In the genomic region with DNA sequence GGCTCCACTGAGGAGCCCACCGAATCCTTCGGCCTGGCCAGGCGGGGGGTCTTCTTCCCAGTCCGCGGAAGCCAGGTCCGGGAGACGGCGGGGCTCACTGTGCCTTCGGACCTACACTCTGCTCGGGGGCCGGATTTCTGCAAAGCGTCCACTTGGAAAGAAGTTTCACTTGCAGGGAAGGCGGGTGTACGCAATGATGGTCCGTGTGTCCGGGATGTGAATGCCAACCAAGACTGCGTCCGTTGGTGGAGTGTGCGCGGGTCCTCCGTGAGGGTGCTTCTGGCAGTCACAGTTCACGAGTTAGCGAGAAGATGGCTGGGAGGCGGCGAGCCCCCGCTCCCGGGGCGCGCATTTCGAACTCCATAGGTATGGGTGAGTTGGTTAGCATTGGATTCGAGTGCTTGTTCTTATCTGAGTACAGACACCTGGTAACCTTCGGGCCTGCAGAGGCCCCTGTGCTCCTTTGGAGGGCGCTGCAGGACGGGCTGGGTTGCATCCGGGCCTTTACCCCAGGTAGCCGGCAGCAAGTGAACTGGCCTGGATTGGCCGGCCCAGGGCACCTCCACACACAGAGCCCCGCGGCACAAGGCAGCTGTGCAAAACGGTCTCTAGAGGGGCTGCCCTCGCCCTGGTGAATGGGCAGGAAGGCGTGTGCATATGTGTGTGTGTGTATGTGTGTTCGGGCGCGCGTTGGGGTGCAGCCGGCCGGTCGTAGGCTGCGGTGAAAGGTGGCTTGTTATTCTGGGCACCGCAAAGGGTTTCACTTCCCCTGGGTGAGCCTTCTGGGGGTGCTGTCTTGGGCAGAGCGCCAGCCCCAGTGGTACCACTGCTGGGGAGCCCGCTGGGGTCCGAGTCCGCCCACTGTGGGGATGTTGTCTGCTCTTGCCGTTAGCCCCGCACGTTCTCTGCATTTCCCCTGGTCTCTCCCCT, we compare ENCODE assay signal across 7 cellular contexts. TPM values are rescaled to one million over a fixed set of nuclear protein-coding genes. Genes with fewer than 3 reads are reported as not detected.
DNase-seq lines count a peak whose midpoint lies in the region; ATAC-seq and TF ChIP-seq lines count a peak whose summit lies in the region.

No MANE protein-coding gene starts in this region.

- no peaks in the 10 kb centered on the region for H3K27me3 ChIP-seq in lung (ENCODE audit: control insufficient read depth, insufficient read depth)

- no peaks in the 10 kb centered on the region for H3K36me3 ChIP-seq in lung (ENCODE audit: control insufficient read depth in 2 of 2, insufficient read depth in 2 of 2, low read length in 2 of 2)

- H3K9me3 ChIP-seq in lung (ENCODE audit: control insufficient read depth in 2 of 2, insufficient read depth in 1 of 2, low read length in 1 of 2), result no peaks in the 10 kb centered on the region

- ATAC-seq in GM19025 (IDR thresholded peaks at IDR 0.05; ENCODE audit: low read depth, unreplicated experiment) (peak; percentile 63), HG03159 (IDR thresholded peaks at IDR 0.05; ENCODE audit: unreplicated experiment) (peak; percentile 63), WTC11 (peak; percentile 85), lung (ENCODE audit: insufficient read depth, low FRiP score) (peak; percentile 59)

- TF ChIP-seq CTCF in WTC11 (IDR thresholded peaks at IDR 0.05) (peak; percentile 46), lung (IDR thresholded peaks at IDR 0.05; ENCODE audit: control extremely low read depth, extremely low read depth) (no peak)

- peak overlapping the region; percentile 6 for H3K4me3 ChIP-seq in lung

- 2 to 11% methylated on average over 56 to 58 of the region's 58 CpGs for WGBS in lung, 2 donors

- H3K4me3 Mint-ChIP-seq in WTC11, result peak overlapping the region; percentile 96

- peaks cover 26% of the 10 kb centered on the region for H3K27me3 Mint-ChIP-seq in WTC11 (ENCODE audit: low read depth)

- CTCF ChIA-PET in WTC11 (lab: Charles Lee), result interaction anchor here (0.6 to 5.4 kb wide), 31 partner anchors 12 to 451 kb away, joined by 3 to 181 read pairs (median 5); a partner anchor contains a TSS

- peaks cover 0 to 3% of the 10 kb centered on the region in 2 donors for H3K4me1 ChIP-seq in lung (ENCODE audit: control insufficient read depth in 2 of 2, insufficient read depth in 2 of 2, low read length in 2 of 2)

- POLR2A ChIA-PET in WTC11 (lab: Charles Lee), result interaction anchor here (0.8 to 2.9 kb wide), 4 partner anchors 15 to 385 kb away, joined by 3 to 14 read pairs (median 7); a partner anchor contains a TSS

- H3K4me1 Mint-ChIP-seq in WTC11, result peaks cover 18% of the 10 kb centered on the region

- H3K27ac Mint-ChIP-seq in WTC11, result peak overlapping the region; percentile 93

- no peaks in the 10 kb centered on the region for H3K36me3 Mint-ChIP-seq in WTC11

- peak; percentile 91 for DNase-seq in WTC11 (ENCODE audit: low spot score)
- DNase-seq in cerebellum (ENCODE audit: low spot score), result peak; percentile 63
- peak; percentile 53 for DNase-seq in lung (ENCODE audit: low spot score)
- DNase-seq in stimulated activated CD8-positive, alpha-beta memory T cell treated with anti-CD3 and anti-CD28 coated beads, Interleukin-2, amount 100 ng/mL, for 1 hour (ENCODE audit: low read depth in 2 of 2), result peak; percentile 29 to 46
- no peak for DNase-seq in NCI-H1417 (lab: John Stamatoyannopoulos, UW)

- peak overlapping the region in 1 of 2 donors; percentile 23 for H3K27ac ChIP-seq in lung (ENCODE audit: low read depth in 1 of 2, low read length in 1 of 2)

- H3K9me3 Mint-ChIP-seq in WTC11, result no peaks in the 10 kb centered on the region

TF ChIP-seq in WTC11, 78 proteins besides CTCF, POLR2A, EP300 and RAD21 (continues in another document):
- TF ChIP-seq ZNF671 (CRISPR knock-in tag; IDR thresholded peaks at IDR 0.05) (no peak), CREB1 (CRISPR knock-in tag; IDR thresholded peaks at IDR 0.05) (no peak), ZNF263 (CRISPR knock-in tag; IDR thresholded peaks at IDR 0.05; ENCODE audit: low read depth) (no peak), TEAD4 (CRISPR knock-in tag; IDR thresholded peaks at IDR 0.05) (no peak), ZBTB21 (CRISPR knock-in tag; IDR thresholded peaks at IDR 0.05; ENCODE audit: borderline replicate concordance) (no peak)
- TF ChIP-seq, protein P1, sequence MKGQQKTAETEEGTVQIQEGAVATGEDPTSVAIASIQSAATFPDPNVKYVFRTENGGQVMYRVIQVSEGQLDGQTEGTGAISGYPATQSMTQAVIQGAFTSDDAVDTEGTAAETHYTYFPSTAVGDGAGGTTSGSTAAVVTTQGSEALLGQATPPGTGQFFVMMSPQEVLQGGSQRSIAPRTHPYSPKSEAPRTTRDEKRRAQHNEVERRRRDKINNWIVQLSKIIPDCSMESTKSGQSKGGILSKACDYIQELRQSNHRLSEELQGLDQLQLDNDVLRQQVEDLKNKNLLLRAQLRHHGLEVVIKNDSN (CRISPR knock-in tag; IDR thresholded peaks at IDR 0.05), result no peak; the same call in 1 of the 2 replicates
- TF ChIP-seq, protein P2, sequence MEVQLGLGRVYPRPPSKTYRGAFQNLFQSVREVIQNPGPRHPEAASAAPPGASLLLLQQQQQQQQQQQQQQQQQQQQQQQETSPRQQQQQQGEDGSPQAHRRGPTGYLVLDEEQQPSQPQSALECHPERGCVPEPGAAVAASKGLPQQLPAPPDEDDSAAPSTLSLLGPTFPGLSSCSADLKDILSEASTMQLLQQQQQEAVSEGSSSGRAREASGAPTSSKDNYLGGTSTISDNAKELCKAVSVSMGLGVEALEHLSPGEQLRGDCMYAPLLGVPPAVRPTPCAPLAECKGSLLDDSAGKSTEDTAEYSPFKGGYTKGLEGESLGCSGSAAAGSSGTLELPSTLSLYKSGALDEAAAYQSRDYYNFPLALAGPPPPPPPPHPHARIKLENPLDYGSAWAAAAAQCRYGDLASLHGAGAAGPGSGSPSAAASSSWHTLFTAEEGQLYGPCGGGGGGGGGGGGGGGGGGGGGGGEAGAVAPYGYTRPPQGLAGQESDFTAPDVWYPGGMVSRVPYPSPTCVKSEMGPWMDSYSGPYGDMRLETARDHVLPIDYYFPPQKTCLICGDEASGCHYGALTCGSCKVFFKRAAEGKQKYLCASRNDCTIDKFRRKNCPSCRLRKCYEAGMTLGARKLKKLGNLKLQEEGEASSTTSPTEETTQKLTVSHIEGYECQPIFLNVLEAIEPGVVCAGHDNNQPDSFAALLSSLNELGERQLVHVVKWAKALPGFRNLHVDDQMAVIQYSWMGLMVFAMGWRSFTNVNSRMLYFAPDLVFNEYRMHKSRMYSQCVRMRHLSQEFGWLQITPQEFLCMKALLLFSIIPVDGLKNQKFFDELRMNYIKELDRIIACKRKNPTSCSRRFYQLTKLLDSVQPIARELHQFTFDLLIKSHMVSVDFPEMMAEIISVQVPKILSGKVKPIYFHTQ (CRISPR knock-in tag; IDR thresholded peaks at IDR 0.05), result no peak
- TF ChIP-seq, protein P3, sequence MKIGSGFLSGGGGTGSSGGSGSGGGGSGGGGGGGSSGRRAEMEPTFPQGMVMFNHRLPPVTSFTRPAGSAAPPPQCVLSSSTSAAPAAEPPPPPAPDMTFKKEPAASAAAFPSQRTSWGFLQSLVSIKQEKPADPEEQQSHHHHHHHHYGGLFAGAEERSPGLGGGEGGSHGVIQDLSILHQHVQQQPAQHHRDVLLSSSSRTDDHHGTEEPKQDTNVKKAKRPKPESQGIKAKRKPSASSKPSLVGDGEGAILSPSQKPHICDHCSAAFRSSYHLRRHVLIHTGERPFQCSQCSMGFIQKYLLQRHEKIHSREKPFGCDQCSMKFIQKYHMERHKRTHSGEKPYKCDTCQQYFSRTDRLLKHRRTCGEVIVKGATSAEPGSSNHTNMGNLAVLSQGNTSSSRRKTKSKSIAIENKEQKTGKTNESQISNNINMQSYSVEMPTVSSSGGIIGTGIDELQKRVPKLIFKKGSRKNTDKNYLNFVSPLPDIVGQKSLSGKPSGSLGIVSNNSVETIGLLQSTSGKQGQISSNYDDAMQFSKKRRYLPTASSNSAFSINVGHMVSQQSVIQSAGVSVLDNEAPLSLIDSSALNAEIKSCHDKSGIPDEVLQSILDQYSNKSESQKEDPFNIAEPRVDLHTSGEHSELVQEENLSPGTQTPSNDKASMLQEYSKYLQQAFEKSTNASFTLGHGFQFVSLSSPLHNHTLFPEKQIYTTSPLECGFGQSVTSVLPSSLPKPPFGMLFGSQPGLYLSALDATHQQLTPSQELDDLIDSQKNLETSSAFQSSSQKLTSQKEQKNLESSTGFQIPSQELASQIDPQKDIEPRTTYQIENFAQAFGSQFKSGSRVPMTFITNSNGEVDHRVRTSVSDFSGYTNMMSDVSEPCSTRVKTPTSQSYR (CRISPR knock-in tag; IDR thresholded peaks at IDR 0.05), result no peak
- TF ChIP-seq, protein P4, sequence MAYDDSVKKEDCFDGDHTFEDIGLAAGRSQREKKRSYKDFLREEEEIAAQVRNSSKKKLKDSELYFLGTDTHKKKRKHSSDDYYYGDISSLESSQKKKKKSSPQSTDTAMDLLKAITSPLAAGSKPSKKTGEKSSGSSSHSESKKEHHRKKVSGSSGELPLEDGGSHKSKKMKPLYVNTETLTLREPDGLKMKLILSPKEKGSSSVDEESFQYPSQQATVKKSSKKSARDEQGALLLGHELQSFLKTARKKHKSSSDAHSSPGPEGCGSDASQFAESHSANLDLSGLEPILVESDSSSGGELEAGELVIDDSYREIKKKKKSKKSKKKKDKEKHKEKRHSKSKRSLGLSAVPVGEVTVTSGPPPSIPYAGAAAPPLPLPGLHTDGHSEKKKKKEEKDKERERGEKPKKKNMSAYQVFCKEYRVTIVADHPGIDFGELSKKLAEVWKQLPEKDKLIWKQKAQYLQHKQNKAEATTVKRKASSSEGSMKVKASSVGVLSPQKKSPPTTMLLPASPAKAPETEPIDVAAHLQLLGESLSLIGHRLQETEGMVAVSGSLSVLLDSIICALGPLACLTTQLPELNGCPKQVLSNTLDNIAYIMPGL (CRISPR knock-in tag; IDR thresholded peaks at IDR 0.05), result peak; percentile 92

RNA-seq across cellular contexts. Expression of a gene that starts 13.3 kb away (rescaled TPM):
- total RNA-seq in WTC11 (2021) (14.9 to 23.1 TPM (median 18.3 TPM) in 3 replicates), cerebellum (30.8 TPM), lung (10 to 100 TPM; 18.5 to 19.9 TPM)
- polyA plus RNA-seq in lung, result 10 to 100 TPM in 1 of 2 donors, 1 to 10 TPM in 1; 9.9 to 33.4 TPM

Comparison
In these comparisons a context has a peak if more than half of its experiments do, and no peak if none do; other contexts are left out.
1. DNase-seq: peak in WTC11 (single experiment), cerebellum (single experiment), lung (single experiment) and stimulated activated CD8-positive, alpha-beta memory T cell treated with anti-CD3 and anti-CD28 coated beads, Interleukin-2, amount 100 ng/mL, for 1 hour (2 of 2); none in NCI-H1417 (0 of 3).
2. Peak in every context shown above with its lines, with median percentiles within 50 percentile points of each other: ATAC-seq.